In genomic region chr14:60189923-60190840, GRCh38 we compare ENCODE assay signal across 14 cellular contexts. TPM values are rescaled to one million over a fixed set of nuclear protein-coding genes. Genes with fewer than 3 reads are reported as not detected.
DNase-seq lines count a peak whose midpoint lies in the region; ATAC-seq and TF ChIP-seq lines count a peak whose summit lies in the region.
"Had no signal": no experiment of that assay in that cellular context is flagged by ENCODE, and none has a peak within 500 bp of the region (broad histone marks: within the 10 kb centered on the region; RNA-seq: fewer than 3 reads in every experiment).

No MANE protein-coding gene starts in this region.

- H3K4me1 Mint-ChIP-seq in GM23338: peaks cover 5% of the 10 kb centered on the region; the same call in 2 of the 3 replicates
- H3K4me1 Mint-ChIP-seq: endodermal cell had no signal

- H3K27ac ChIP-seq in GM23338 (ENCODE audit: low read depth): no peak overlapping the region

- H3F3A ChIP-seq in GM23338 (replicated peaks; ENCODE audit: low read depth): no peaks in the 10 kb centered on the region

- TF ChIP-seq CTCF in GM23338 (conservative IDR thresholded peaks at IDR 0.05; ENCODE audit: low read depth in 2 of 2): no peak

- H3K4me1 ChIP-seq in GM23338 (ENCODE audit: insufficient read depth): no peaks in the 10 kb centered on the region

- no peaks in the 10 kb centered on the region for H3K9me3 Mint-ChIP-seq in GM23338
- H3K9me3 Mint-ChIP-seq: activated T-helper 1 cell treated with anti-CD3 and anti-CD28 coated beads, Interleukin-12 subunit alpha, Interleukin-12 subunit beta, Interleukin-2, Interleukin-4 antibody, amounts not matched to agents 30 ng/mL and 10 ng/mL and 1 ng/mL, durations not matched to agents 14 hours and 24 hours and 36 hours; endodermal cell had no signal

- no peak overlapping the region for H3K4me3 ChIP-seq in GM23338

- no peak overlapping the region for H3K27ac Mint-ChIP-seq in GM23338
- H3K27ac Mint-ChIP-seq: activated T-helper 1 cell treated with anti-CD3 and anti-CD28 coated beads, Interleukin-12 subunit alpha, Interleukin-12 subunit beta, Interleukin-2, Interleukin-4 antibody, amounts not matched to agents 30 ng/mL and 10 ng/mL and 1 ng/mL, durations not matched to agents 14 hours and 24 hours and 36 hours; endodermal cell had no signal

- no peak overlapping the region for H3K4me2 ChIP-seq in GM23338

- no peak overlapping the region for H2AFZ ChIP-seq in GM23338

- H3K36me3 Mint-ChIP-seq in GM23338 (ENCODE audit: low read depth): no peaks in the 10 kb centered on the region

- H3K27me3 Mint-ChIP-seq in GM23338 (ENCODE audit: insufficient read depth, low read depth, poor library complexity): no peaks in the 10 kb centered on the region

- H3K79me2 ChIP-seq in GM23338 (replicated peaks; ENCODE audit: insufficient read depth): no peaks in the 10 kb centered on the region

- ATAC-seq in GM18909 (IDR thresholded peaks at IDR 0.05; ENCODE audit: poor library complexity, unreplicated experiment) (peak; percentile 70), HG03432 (IDR thresholded peaks at IDR 0.05; ENCODE audit: unreplicated experiment) (peak; percentile 72), SK-N-SH treated with all-trans-retinoic acid at 6 μM for 48 hours (peak; percentile 75), GM23338 (no peak)
- ATAC-seq: Panc1 had no signal

- H4K20me1 ChIP-seq in GM23338 (replicated peaks; ENCODE audit: insufficient read depth): no peaks in the 10 kb centered on the region

- no peaks in the 10 kb centered on the region for H3K27me3 ChIP-seq in GM23338 (ENCODE audit: insufficient read depth)

- H3K4me3 Mint-ChIP-seq in GM23338: no peak overlapping the region
- H3K4me3 Mint-ChIP-seq: activated T-helper 1 cell treated with anti-CD3 and anti-CD28 coated beads, Interleukin-12 subunit alpha, Interleukin-12 subunit beta, Interleukin-2, Interleukin-4 antibody, amounts not matched to agents 30 ng/mL and 10 ng/mL and 1 ng/mL, durations not matched to agents 14 hours and 24 hours and 36 hours; endodermal cell had no signal

- no peaks in the 10 kb centered on the region for H3K36me3 ChIP-seq in GM23338 (ENCODE audit: insufficient read depth)

- H3K9me2 ChIP-seq in GM23338 (ENCODE audit: insufficient read depth): no peaks in the 10 kb centered on the region

- peak; percentile 65 for DNase-seq in DMS 273 (lab: John Stamatoyannopoulos, UW; ENCODE audit: unreplicated experiment)
- DNase-seq in effector CD8-positive, alpha-beta T cell (lab: John Stamatoyannopoulos, UW): no peak
- no peak for DNase-seq in kidney glomerular epithelial cell (lab: John Stamatoyannopoulos, UW)
- no peak for DNase-seq in GM23338 (ENCODE audit: low spot score)
- DNase-seq in UCSD-AML1 (lab: John Stamatoyannopoulos, UW; ENCODE audit: unreplicated experiment): no peak
- DNase-seq: activated CD4-positive, alpha-beta T cell treated with anti-CD3 and anti-CD28 coated beads for 48 hours; DMS79 treated with DMSO at 0.1 percent for 48 hours; endodermal cell; stimulated activated CD4-positive, alpha-beta T cell treated with anti-CD3 and anti-CD28 coated beads, Interleukin-2, amount 100 ng/mL, for 24 hours had no signal

TF ChIP-seq in SK-N-SH treated with all-trans-retinoic acid at 6 μM for 48 hours, 23 proteins besides CTCF, POLR2A, EP300 and RAD21 (continues in another document):
- no peak for TF ChIP-seq ZC3H10 (CRISPR knock-in tag; IDR thresholded peaks at IDR 0.05)
- no peak for TF ChIP-seq ZNF70 (CRISPR knock-in tag; IDR thresholded peaks at IDR 0.05)
- no peak for TF ChIP-seq SNAI2 (CRISPR knock-in tag; IDR thresholded peaks at IDR 0.05)
- TF ChIP-seq, protein P1, sequence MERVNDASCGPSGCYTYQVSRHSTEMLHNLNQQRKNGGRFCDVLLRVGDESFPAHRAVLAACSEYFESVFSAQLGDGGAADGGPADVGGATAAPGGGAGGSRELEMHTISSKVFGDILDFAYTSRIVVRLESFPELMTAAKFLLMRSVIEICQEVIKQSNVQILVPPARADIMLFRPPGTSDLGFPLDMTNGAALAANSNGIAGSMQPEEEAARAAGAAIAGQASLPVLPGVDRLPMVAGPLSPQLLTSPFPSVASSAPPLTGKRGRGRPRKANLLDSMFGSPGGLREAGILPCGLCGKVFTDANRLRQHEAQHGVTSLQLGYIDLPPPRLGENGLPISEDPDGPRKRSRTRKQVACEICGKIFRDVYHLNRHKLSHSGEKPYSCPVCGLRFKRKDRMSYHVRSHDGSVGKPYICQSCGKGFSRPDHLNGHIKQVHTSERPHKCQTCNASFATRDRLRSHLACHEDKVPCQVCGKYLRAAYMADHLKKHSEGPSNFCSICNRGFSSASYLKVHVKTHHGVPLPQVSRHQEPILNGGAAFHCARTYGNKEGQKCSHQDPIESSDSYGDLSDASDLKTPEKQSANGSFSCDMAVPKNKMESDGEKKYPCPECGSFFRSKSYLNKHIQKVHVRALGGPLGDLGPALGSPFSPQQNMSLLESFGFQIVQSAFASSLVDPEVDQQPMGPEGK (CRISPR knock-in tag; IDR thresholded peaks at IDR 0.05; ENCODE audit: borderline replicate concordance): no peak
- no peak for TF ChIP-seq RARB (CRISPR knock-in tag; IDR thresholded peaks at IDR 0.05)
- TF ChIP-seq BACH2 (CRISPR knock-in tag; IDR thresholded peaks at IDR 0.05; ENCODE audit: borderline replicate concordance): no peak
- TF ChIP-seq TOX (CRISPR knock-in tag; IDR thresholded peaks at IDR 0.05; ENCODE audit: borderline replicate concordance): no peak
- TF ChIP-seq ESRRG (CRISPR knock-in tag; IDR thresholded peaks at IDR 0.05): no peak
- no peak for TF ChIP-seq CREB5 (CRISPR knock-in tag; IDR thresholded peaks at IDR 0.05; ENCODE audit: low read depth)
- no peak for TF ChIP-seq ZFP30 (CRISPR knock-in tag; IDR thresholded peaks at IDR 0.05)
- TF ChIP-seq GLIS3 (CRISPR knock-in tag; IDR thresholded peaks at IDR 0.05): no peak
- no peak for TF ChIP-seq ISL1 (CRISPR knock-in tag; IDR thresholded peaks at IDR 0.05)
- TF ChIP-seq OSR1 (CRISPR knock-in tag; IDR thresholded peaks at IDR 0.05): no peak
- TF ChIP-seq ZNF8 (CRISPR knock-in tag; IDR thresholded peaks at IDR 0.05): no peak

TF ChIP-seq in GM23338, 12 proteins besides CTCF, POLR2A, EP300 and RAD21 (continues in another document):
- TF ChIP-seq ZNF331 (CRISPR knock-in tag; IDR thresholded peaks at IDR 0.05; ENCODE audit: low read depth) (no peak), CREB1 (CRISPR knock-in tag; IDR thresholded peaks at IDR 0.05; ENCODE audit: low read depth) (no peak), NANOG (IDR thresholded peaks at IDR 0.05; ENCODE audit: borderline replicate concordance) (no peak)

RNA-seq across cellular contexts. Expression of gene DHRS7, which starts 25.0 kb away (rescaled TPM):
- 39.3 and 46.4 TPM in 2 replicates for total RNA-seq in GM23338 (2014; rRNA removed; shearing (Covaris generic))
- 34.4 and 39.4 TPM in 2 replicates for polyA plus RNA-seq in GM23338 (2016; fragmentation: Nextera tagmentation; extraction: Ambion mirVana)

RNA-seq across cellular contexts. Expression of gene PPM1A, which starts 58.8 kb away (rescaled TPM):
- 34.1 and 42.8 TPM in 2 replicates for total RNA-seq in GM23338 (2014; rRNA removed; shearing (Covaris generic))
- polyA plus RNA-seq in GM23338 (2016; fragmentation: Nextera tagmentation; extraction: Ambion mirVana): 26.4 and 29.8 TPM in 2 replicates
